20 cellular contexts compared by ENCODE assay signal in genomic region chr1:2179283-2180013, GRCh38. TPM values are rescaled to one million over a fixed set of nuclear protein-coding genes. Genes with fewer than 3 reads are reported as not detected.
A peak's percentile ranks its signal among the peaks of the same experiment; 100 is the strongest.
DNase-seq lines count a peak whose midpoint lies in the region; ATAC-seq and TF ChIP-seq lines count a peak whose summit lies in the region.
"Had no signal": no experiment of that assay in that cellular context is flagged by ENCODE, and none has a peak within 500 bp of the region (broad histone marks: within the 10 kb centered on the region; RNA-seq: fewer than 3 reads in every experiment).

No MANE protein-coding gene starts in this region.

- H3K27ac ChIP-seq in neural progenitor cell: no peak overlapping the region
- H3K27ac ChIP-seq in thyroid gland: no peak overlapping the region

- no peaks in the 10 kb centered on the region for H3F3A ChIP-seq in neural progenitor cell (ENCODE audit: low read depth)

- H3K4me1 ChIP-seq in neural progenitor cell (no peaks in the 10 kb centered on the region), thyroid gland (no peaks in the 10 kb centered on the region)
- H3K4me1 ChIP-seq: HAP-1 had no signal

- ATAC-seq in T-helper 17 cell (no peak), GM18909 (IDR thresholded peaks at IDR 0.05; ENCODE audit: poor library complexity, unreplicated experiment) (no peak)
- ATAC-seq: stimulated activated naive CD8-positive, alpha-beta T cell treated with anti-CD3 and anti-CD28 coated beads, Interleukin-15, Interleukin-2, amounts not matched to agents 100 U/mL and 50 U/mL, for 24 hours had no signal

- no peaks in the 10 kb centered on the region for H4K20me1 ChIP-seq in neural progenitor cell (ENCODE audit: low read depth)

- H3K27ac Mint-ChIP-seq in T-helper 17 cell (no peak overlapping the region), neural progenitor cell (peak overlapping the region; percentile 91)
- H3K27ac Mint-ChIP-seq: T-helper 1 cell treated with Interleukin-12 subunit alpha and Interleukin-12 subunit beta and Interleukin-4 antibody, amounts not matched to agents 30 μg/mL and 1 μg/mL, for 36 hours had no signal

- TF ChIP-seq CTCF in neural progenitor cell (IDR thresholded peaks at IDR 0.05) (no peak), thyroid gland (IDR thresholded peaks at IDR 0.05) (no peak)

- H3K4me2 ChIP-seq in neural progenitor cell: no peak overlapping the region

- H3K36me3 ChIP-seq in neural progenitor cell (no peaks in the 10 kb centered on the region), thyroid gland (peaks cover 3 to 5% of the 10 kb centered on the region in 2 donors)

- H3K4me1 Mint-ChIP-seq in T-helper 17 cell: peaks cover 7% of the 10 kb centered on the region
- peaks cover 10% of the 10 kb centered on the region for H3K4me1 Mint-ChIP-seq in neural progenitor cell

- DNase-seq in NCI-H2081 (lab: John Stamatoyannopoulos, UW): peak; percentile 39 to 41
- no peak for DNase-seq in NCI-H2081 treated with DMSO at 0.1 percent for 48 hours (lab: John Stamatoyannopoulos, UW)
- DNase-seq in NCI-H1436 (lab: John Stamatoyannopoulos, UW): peak; percentile 83
- DNase-seq in T-helper 17 cell: no peak
- DNase-seq in neural progenitor cell (ENCODE audit: low spot score): no peak
- no peak for DNase-seq in HK-2 (ENCODE audit: unreplicated experiment)
- no peak for DNase-seq in thyroid gland
- DNase-seq: activated CD4-positive, CD25-positive, alpha-beta regulatory T cell; activated CD8-positive, alpha-beta memory T cell treated with anti-CD3 and anti-CD28 coated beads, Interleukin-2, amount 50 U/mL, for 48 hours; activated gamma-delta T cell; C1 segment of cervical spinal cord; DMS79; Karpas-422; midbrain; NCI-H2029 treated with DMSO at 0.1 percent for 48 hours; Right ventricle myocardium superior; stimulated activated naive CD8-positive, alpha-beta T cell treated with anti-CD3 and anti-CD28 coated beads, Interleukin-15, Interleukin-2, amounts not matched to agents 100 U/mL and 50 U/mL, for 24 hours had no signal

- H3K27me3 ChIP-seq in neural progenitor cell (no peaks in the 10 kb centered on the region), thyroid gland (no peaks in the 10 kb centered on the region)

- H3K9me3 ChIP-seq in T-helper 17 cell (ENCODE audit: control insufficient read depth, low read length, poor library complexity, severe bottlenecking) (no peaks in the 10 kb centered on the region), neural progenitor cell (ENCODE audit: low read depth) (no peaks in the 10 kb centered on the region), thyroid gland (no peaks in the 10 kb centered on the region)
- H3K9me3 ChIP-seq: HAP-1 had no signal

- WGBS in thyroid gland, 2 donors: 80 to 89% methylated on average over 19 to 23 of the region's 28 CpGs

- H3K27me3 Mint-ChIP-seq in T-helper 17 cell: no peaks in the 10 kb centered on the region
- H3K27me3 Mint-ChIP-seq in neural progenitor cell (ENCODE audit: insufficient read depth, low read depth): peaks cover 14% of the 10 kb centered on the region

- no peaks in the 10 kb centered on the region for H3K79me2 ChIP-seq in neural progenitor cell (ENCODE audit: low read depth)

- H3K9ac ChIP-seq in neural progenitor cell: no peak overlapping the region

- H3K4me3 ChIP-seq in neural progenitor cell: no peak overlapping the region
- no peak overlapping the region for H3K4me3 ChIP-seq in thyroid gland (replicated peaks in 1 of 3)
- H3K4me3 ChIP-seq: HAP-1 had no signal

- H3K36me3 Mint-ChIP-seq in T-helper 17 cell (ENCODE audit: low read depth) (peaks cover 3% of the 10 kb centered on the region), neural progenitor cell (peaks cover 6% of the 10 kb centered on the region)

- no peak overlapping the region for H2AFZ ChIP-seq in neural progenitor cell (replicated peaks)

- intact Hi-C loops in thyroid gland (cut with DNase I): loop anchor here (10.0 kb wide), 1 partner anchor 125 kb away; the partner anchor contains the start of gene PRKCZ

- no peaks in the 10 kb centered on the region for H3K9me3 Mint-ChIP-seq in neural progenitor cell
- H3K9me3 Mint-ChIP-seq: T-helper 1 cell treated with Interleukin-12 subunit alpha and Interleukin-12 subunit beta and Interleukin-4 antibody, amounts not matched to agents 30 μg/mL and 1 μg/mL, for 36 hours had no signal

- no peak for TF ChIP-seq POLR2A in thyroid gland (IDR thresholded peaks at IDR 0.05)

- H3K4me3 Mint-ChIP-seq in T-helper 17 cell (peak overlapping the region; percentile 67), neural progenitor cell (no peak overlapping the region)
- H3K4me3 Mint-ChIP-seq: T-helper 1 cell treated with Interleukin-12 subunit alpha and Interleukin-12 subunit beta and Interleukin-4 antibody, amounts not matched to agents 30 μg/mL and 1 μg/mL, for 36 hours had no signal

RNA-seq across cellular contexts. Expression of gene FAAP20, which starts 15.1 kb away (rescaled TPM):
- total RNA-seq in T-helper 17 cell (10 to 100 TPM; 44.6 to 48.6 TPM), neural progenitor cell (ENCODE audit: low replicate concordance) (11.3 and 68.2 TPM in 2 replicates), thyroid gland (10 to 100 TPM; 42.2 to 82.2 (median 50.2) TPM)

RNA-seq across cellular contexts. Expression of gene SKI, which starts 48.7 kb away (rescaled TPM):
- total RNA-seq in T-helper 17 cell (100 to 1,000 TPM; 183 to 215 TPM), neural progenitor cell (ENCODE audit: low replicate concordance) (7.4 and 15.7 TPM in 2 replicates), thyroid gland (10 to 100 TPM; 31.4 to 59.6 (median 39.9) TPM)

Comparison
In these comparisons a context has a peak if more than half of its experiments do, and no peak if none do; other contexts are left out.
1. DNase-seq: peak in NCI-H2081 (2 of 2) and NCI-H1436 (single experiment); none in NCI-H2081 treated with DMSO at 0.1 percent for 48 hours (single experiment), T-helper 17 cell (0 of 3), neural progenitor cell (single experiment), HK-2 (single experiment) and thyroid gland (0 of 2).